ENCODE assay signal across 8 cellular contexts in genomic region chr16:88535181-88535856, GRCh38. TPM values are rescaled to one million over a fixed set of nuclear protein-coding genes. Genes with fewer than 3 reads are reported as not detected.
A peak's percentile ranks its signal among the peaks of the same experiment; 100 is the strongest.
DNase-seq lines count a peak whose midpoint lies in the region; TF ChIP-seq lines count a peak whose summit lies in the region.

No MANE protein-coding gene starts in this region.

- H3K27me3 ChIP-seq in BJ (ENCODE audit: control insufficient read depth, insufficient read depth, low read length) (peaks cover 17% of the 10 kb centered on the region), MG63 (no peaks in the 10 kb centered on the region), endodermal cell (ENCODE audit: control insufficient read depth, insufficient read depth, low read length, poor library complexity, severe bottlenecking) (no peaks in the 10 kb centered on the region)

- H3K27me3 Mint-ChIP-seq in endodermal cell (ENCODE audit: insufficient read depth) (peaks cover 11% of the 10 kb centered on the region), nephron progenitor cell (ENCODE audit: low read depth, poor library complexity) (peaks cover 33% of the 10 kb centered on the region)

- CTCF ChIA-PET in BJ (lab: Yijun Ruan, JAX) = interaction anchor here (1.6 kb wide), 1 partner anchor 27 kb away, joined by 3 read pairs; no protein-coding TSS in a partner anchor

- 92 to 98% methylated on average over 14 to 22 of the region's 22 CpGs for WGBS in endodermal cell (ENCODE audit: insufficient coverage in 1 of 2, insufficient read length in 1 of 2), 2 experiments

- no peak overlapping the region for H3K9ac ChIP-seq in endodermal cell (ENCODE audit: extremely low read depth, low read length, poor library complexity, severe bottlenecking)

- no peaks in the 10 kb centered on the region for H3K9me3 Mint-ChIP-seq in endodermal cell
- H3K9me3 Mint-ChIP-seq in nephron progenitor cell = no peaks in the 10 kb centered on the region

- H3K4me3 Mint-ChIP-seq in endodermal cell = peak overlapping the region; percentile 58
- H3K4me3 Mint-ChIP-seq in nephron progenitor cell = peak overlapping the region; percentile 81

- H3K9me3 ChIP-seq in MG63 (no peaks in the 10 kb centered on the region), endodermal cell (ENCODE audit: control insufficient read depth, low read length) (no peaks in the 10 kb centered on the region)

- in situ Hi-C loops in ACHN (cut with HindIII; ENCODE audit: low pct_ligation_motif_present, low pct_unique_long_range_greater_than_20kb, low sequenced_read_pairs) = loop anchor here (25.0 kb wide), 1 partner anchor 98 kb away; no protein-coding TSS in a partner anchor

- no peak overlapping the region for H3K27ac ChIP-seq in endodermal cell (ENCODE audit: low read depth, low read length)

- peak overlapping the region; percentile 58 for H3K4me3 ChIP-seq in BJ (ENCODE audit: low read depth, low read length)
- peak overlapping the region; percentile 48 for H3K4me3 ChIP-seq in MG63
- peak overlapping the region; percentile 71 for H3K4me3 ChIP-seq in endodermal cell (ENCODE audit: low read length)

- peaks cover 20% of the 10 kb centered on the region for H3K4me1 ChIP-seq in endodermal cell (ENCODE audit: control insufficient read depth, insufficient read depth, low read length)

- H3K27ac Mint-ChIP-seq in endodermal cell = no peak overlapping the region
- no peak overlapping the region for H3K27ac Mint-ChIP-seq in nephron progenitor cell

- peaks cover 7% of the 10 kb centered on the region for H3K36me3 Mint-ChIP-seq in endodermal cell (ENCODE audit: low read depth)
- H3K36me3 Mint-ChIP-seq in nephron progenitor cell (ENCODE audit: low read depth) = peaks cover 4% of the 10 kb centered on the region

- peaks cover 5% of the 10 kb centered on the region for H3K4me1 Mint-ChIP-seq in endodermal cell
- peaks cover 29% of the 10 kb centered on the region for H3K4me1 Mint-ChIP-seq in nephron progenitor cell

- DNase-seq in BJ (ENCODE audit: low read depth) (no peak), MG63 (no peak), endodermal cell (no peak), nephron progenitor cell (no peak), NCI-H345 treated with DMSO at 0.1 percent for 48 hours (lab: John Stamatoyannopoulos, UW; ENCODE audit: unreplicated experiment) (no peak), hippocampal formation (lab: John Stamatoyannopoulos, UW) (no peak), ACHN (no peak), NCI-H1105 treated with DMSO at 0.1 percent for 48 hours (lab: John Stamatoyannopoulos, UW) (no peak)

- TF ChIP-seq CTCF in BJ (IDR thresholded peaks at IDR 0.05; ENCODE audit: insufficient read depth, low read depth, low read length) (no peak), endodermal cell (conservative IDR thresholded peaks at IDR 0.05) (no peak), nephron progenitor cell (IDR thresholded peaks at IDR 0.05) (no peak)

- H3K36me3 ChIP-seq in BJ (ENCODE audit: control insufficient read depth, insufficient read depth, low read length) = peaks cover 4% of the 10 kb centered on the region
- no peaks in the 10 kb centered on the region for H3K36me3 ChIP-seq in MG63
- H3K36me3 ChIP-seq in endodermal cell (ENCODE audit: control insufficient read depth, insufficient read depth, low read length) = no peaks in the 10 kb centered on the region

- POLR2A ChIA-PET in BJ (lab: Charles Lee) = no interaction called here

RNA-seq across cellular contexts. Expression of gene ZC3H18, which starts 34.9 kb away (rescaled TPM):
- polyA plus RNA-seq in BJ (2011; rRNA removed) = 7.9 and 11.2 TPM in 2 replicates
- 5.7 and 6.7 TPM in 2 replicates for polyA minus RNA-seq in BJ (2011; rRNA and poly(A)+ RNA removed)
- 10.9 and 13.2 TPM in 2 replicates for total RNA-seq in MG63 (2014; rRNA removed; shearing (Covaris generic); ENCODE audit: low replicate concordance)
- 10 to 100 TPM; 75.4 to 76.6 TPM for total RNA-seq in endodermal cell
- 68.2 TPM for polyA plus RNA-seq in endodermal cell (2013, experiment 1 of 2)
- polyA plus RNA-seq in endodermal cell (2013, experiment 2 of 2) = 57.8 TPM
